11 cellular contexts compared by ENCODE assay signal in the genomic region with DNA sequence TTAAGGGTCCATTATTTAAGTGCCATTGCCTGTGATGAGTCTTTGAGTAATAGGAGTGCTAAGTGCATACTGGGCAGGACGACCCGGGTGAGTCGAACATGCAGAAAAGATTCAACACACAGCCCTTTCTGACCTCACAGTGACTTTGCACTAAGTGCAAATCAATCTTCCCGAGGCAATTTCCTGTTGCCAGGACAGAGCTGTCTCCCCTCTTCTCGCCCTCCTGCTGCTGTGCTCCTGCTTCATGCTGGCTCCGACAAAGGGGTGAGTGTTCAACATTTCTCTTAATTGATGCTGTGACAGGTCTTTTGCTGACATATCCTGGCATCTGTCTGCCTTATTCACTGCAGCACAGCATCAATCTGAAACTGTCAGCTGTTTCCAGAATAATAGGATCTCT. TPM values are rescaled to one million over a fixed set of nuclear protein-coding genes. Genes with fewer than 3 reads are reported as not detected.
DNase-seq lines count a peak whose midpoint lies in the region; ATAC-seq, FAIRE-seq and TF ChIP-seq lines count a peak whose summit lies in the region.
"Had no signal": no experiment of that assay in that cellular context is flagged by ENCODE, and none has a peak within 500 bp of the region (broad histone marks: within the 10 kb centered on the region; RNA-seq: fewer than 3 reads in every experiment).

No MANE protein-coding gene starts in this region.

- H3K36me3 ChIP-seq in HUES64 (ENCODE audit: insufficient read depth, low read length): no peaks in the 10 kb centered on the region
- H3K36me3 ChIP-seq: adrenal gland, HAP-1 had no signal

- H3K4me3 Mint-ChIP-seq in CD14-positive monocyte: peak overlapping the region in 1 of 2 donors; percentile 9

- no peaks in the 10 kb centered on the region for H3K9me3 ChIP-seq in HUES64 (ENCODE audit: insufficient read depth, low read depth, low read length)
- H3K9me3 ChIP-seq: adrenal gland, HAP-1 had no signal

- H3K4me1 ChIP-seq in HUES64 (ENCODE audit: insufficient read depth, low read length): peaks cover 14% of the 10 kb centered on the region; the same call in 1 of the 2 replicates
- H3K4me1 ChIP-seq: HAP-1 had no signal

- 21% methylated on average over 6 of the region's 6 CpGs for WGBS in HUES64

- peaks cover 8% of the 10 kb centered on the region for H3K4me1 Mint-ChIP-seq in CD14-positive monocyte

- TF ChIP-seq CTCF in CD14-positive monocyte (IDR thresholded peaks at IDR 0.05): no peak

- no peak overlapping the region for H3K9ac ChIP-seq in HUES64 (ENCODE audit: low read depth, low read length)

- intact Hi-C loops in CD14-positive monocyte (cut with micrococcal nuclease): no loop called here

- H3K36me3 Mint-ChIP-seq in CD14-positive monocyte: no peaks in the 10 kb centered on the region

- no peak overlapping the region for H3K4me3 ChIP-seq in HUES64 (ENCODE audit: low read length)
- H3K4me3 ChIP-seq: adrenal gland, HAP-1, SK-N-MC had no signal

- peak; percentile 98 for FAIRE-seq in islet of Langerhans (lab: Jason Lieb, UNC)

- DNase-seq in AG08396 (ENCODE audit: low spot score) (peak; percentile 29), RPMI7951 (ENCODE audit: low read depth) (peak; percentile 66), CD14-positive monocyte (ENCODE audit: low spot score) (no peak), iPS-NIHi7 (ENCODE audit: extremely low spot score) (no peak)

- peaks cover 0 to 2% (median 0%) of the 10 kb centered on the region in 7 donors for H3K9me3 Mint-ChIP-seq in CD14-positive monocyte

- ATAC-seq in HG03571 (IDR thresholded peaks at IDR 0.05; ENCODE audit: unreplicated experiment) (no peak), HG03439 (IDR thresholded peaks at IDR 0.05; ENCODE audit: unreplicated experiment) (no peak)

- H3K27ac Mint-ChIP-seq in CD14-positive monocyte: no peak overlapping the region

- H3K27me3 Mint-ChIP-seq in CD14-positive monocyte (ENCODE audit: low read depth in 3 of 3): peaks cover 1 to 5% (median 2%) of the 10 kb centered on the region in 3 donors

- H3K27ac ChIP-seq in HUES64 (ENCODE audit: low read depth, low read length): peak overlapping the region; percentile 33; the same call in 1 of the 2 replicates
- H3K27ac ChIP-seq: SK-N-MC had no signal

- no peaks in the 10 kb centered on the region for H3K27me3 ChIP-seq in HUES64 (ENCODE audit: insufficient read depth, low read length)
- H3K27me3 ChIP-seq: adrenal gland had no signal

RNA-seq across cellular contexts. Expression of a gene that starts 42.0 kb away (rescaled TPM):
- 7.9 TPM for polyA plus RNA-seq in HUES64 (2013, experiment 1 of 2)
- polyA plus RNA-seq in HUES64 (2013, experiment 2 of 2): 10.1 TPM
- total RNA-seq in RPMI7951 (2014; rRNA removed; shearing (Covaris generic)): not detected in 2 replicates
- polyA plus RNA-seq in CD14-positive monocyte: under 1 TPM in 1 of 2 donors, not detected in 1; 0.05 TPM

Comparison
In these comparisons a context has a peak if more than half of its experiments do, and no peak if none do; other contexts are left out.
1. DNase-seq: peak in AG08396 (single experiment) and RPMI7951 (single experiment); none in CD14-positive monocyte (single experiment) and iPS-NIHi7 (single experiment).